In genomic region chr1:150532860-150533259, GRCh38 we compare ENCODE assay signal across 1 cellular context.
A peak's percentile ranks its signal among the peaks of the same experiment; 100 is the strongest.
TF ChIP-seq lines count a peak whose summit lies in the region.

No MANE protein-coding gene starts in this region.

TF ChIP-seq in K562, 482 proteins besides CTCF, POLR2A, EP300 and RAD21:
- TF ChIP-seq MXI1 (IDR thresholded peaks at IDR 0.05; ENCODE audit: low read depth, low read length): no peak
- no peak for TF ChIP-seq HNRNPL (IDR thresholded peaks at IDR 0.05; ENCODE audit: low read depth, low read length)
- no peak for TF ChIP-seq JUN (IDR thresholded peaks at IDR 0.05; ENCODE audit: borderline replicate concordance, low read depth, low read length)
- TF ChIP-seq JUN (CRISPR knock-in tag; IDR thresholded peaks at IDR 0.05; ENCODE audit: borderline replicate concordance): no peak
- no peak for TF ChIP-seq NONO (IDR thresholded peaks at IDR 0.05; ENCODE audit: low read depth in 2 of 2, low read length in 1 of 2)
- 0 out of 2 replicates have a peak, but pooled peaks have one; percentile 3 for TF ChIP-seq NBN (IDR thresholded peaks at IDR 0.05; ENCODE audit: low read depth)
- TF ChIP-seq ETV6 (IDR thresholded peaks at IDR 0.05; ENCODE audit: borderline replicate concordance in 1 of 2, low read depth in 2 of 2, low read length in 1 of 2): no peak
- TF ChIP-seq ETV6 (CRISPR knock-in tag; IDR thresholded peaks at IDR 0.05; ENCODE audit: borderline replicate concordance): no peak
- TF ChIP-seq ZNF696 (CRISPR knock-in tag; conservative IDR thresholded peaks at IDR 0.05): no peak
- TF ChIP-seq TBL1XR1 (IDR thresholded peaks at IDR 0.05; ENCODE audit: low read length in 2 of 2): no peak
- TF ChIP-seq ETV1 (tag; conservative IDR thresholded peaks at IDR 0.05; ENCODE audit: low read depth): 0 out of 2 replicates have a peak, but pooled peaks have one; percentile 13
- TF ChIP-seq BMI1 (IDR thresholded peaks at IDR 0.05; ENCODE audit: low read length): no peak
- TF ChIP-seq RFX7 (CRISPR knock-in tag; IDR thresholded peaks at IDR 0.05): no peak
- TF ChIP-seq CUX1 (CRISPR knock-in tag; IDR thresholded peaks at IDR 0.05): no peak
- no peak for TF ChIP-seq ZNF57 (CRISPR knock-in tag; IDR thresholded peaks at IDR 0.05)
- no peak for TF ChIP-seq POLR2AphosphoS2 (IDR thresholded peaks at IDR 0.05; ENCODE audit: low read length)
- no peak for TF ChIP-seq ZBTB12 (CRISPR knock-in tag; IDR thresholded peaks at IDR 0.05)
- TF ChIP-seq ZEB2 (IDR thresholded peaks at IDR 0.05): no peak
- 0 out of 2 replicates have a peak, but pooled peaks have one; percentile 17 for TF ChIP-seq ZBTB1 (CRISPR knock-in tag; IDR thresholded peaks at IDR 0.05; ENCODE audit: borderline replicate concordance, low read depth)
- no peak for TF ChIP-seq HSF4 (CRISPR knock-in tag; IDR thresholded peaks at IDR 0.05; ENCODE audit: borderline replicate concordance)
- no peak for TF ChIP-seq PKNOX1 (IDR thresholded peaks at IDR 0.05)
- TF ChIP-seq BRF1 (IDR thresholded peaks at IDR 0.05; ENCODE audit: borderline replicate concordance, extremely low read depth, insufficient read length): no peak
